28 cellular contexts compared by ENCODE assay signal in the genomic region with DNA sequence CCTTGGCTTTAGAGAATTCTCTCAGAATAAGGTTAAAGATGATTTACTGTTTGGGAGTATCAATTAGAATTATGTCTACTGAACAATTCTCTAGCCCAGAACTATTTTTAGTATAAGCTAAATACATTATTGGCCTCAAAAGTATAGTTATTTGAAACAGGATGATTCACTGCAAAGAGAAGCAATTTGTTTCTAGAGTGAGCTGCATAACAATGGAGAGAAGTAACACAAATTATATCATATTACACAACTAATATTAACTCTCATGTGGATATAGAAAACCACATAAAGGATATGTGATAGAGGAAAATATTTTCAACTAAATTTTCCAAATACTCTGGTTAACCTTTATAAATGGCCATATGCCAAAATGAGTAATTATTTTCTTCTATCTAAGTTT.
"Had no signal": no experiment of that assay in that cellular context is flagged by ENCODE, and none has a peak within 500 bp of the region (broad histone marks: within the 10 kb centered on the region; RNA-seq: fewer than 3 reads in every experiment).

No MANE protein-coding gene starts in this region.

- H3K4me1 ChIP-seq: body of pancreas, foreskin keratinocyte, heart right ventricle, left ventricle myocardium inferior, neural progenitor cell, spleen, transverse colon had no signal

- H3K4me2 ChIP-seq: neural progenitor cell had no signal

- H2AFZ ChIP-seq: neural progenitor cell had no signal

- DNase-seq: activated CD4-positive, alpha-beta T cell treated with anti-CD3 and anti-CD28 coated beads for 4 hours; activated CD4-positive, alpha-beta T cell treated with anti-CD3 and anti-CD28 coated beads, Interleukin-2, amount 50 U/mL, for 48 hours; activated CD8-positive, alpha-beta memory T cell treated with anti-CD3 and anti-CD28 coated beads for 24 hours; activated gamma-delta T cell treated with Interleukin-2 at 50 U/mL for 16 hours; activated naive CD4-positive, alpha-beta T cell treated with anti-CD3 and anti-CD28 coated beads, Interleukin-2, amount 50 U/mL, for 16 hours; activated T-cell treated with anti-CD3 and anti-CD28 coated beads, Interleukin-2, amount 50 U/mL, for 4 hours; body of pancreas; cerebellar nuclear complex; dorsolateral prefrontal cortex; effector memory CD4-positive, alpha-beta T cell; erythroblast; foreskin keratinocyte; heart right ventricle; kidney glomerular epithelial cell; left ventricle myocardium inferior; mesendoderm; natural killer cell; occipital lobe; right cardiac atrium; spleen; stimulated activated naive CD4-positive, alpha-beta T cell; T-helper 9 cell; transverse colon had no signal

- H3K27me3 ChIP-seq: body of pancreas, dorsolateral prefrontal cortex, foreskin keratinocyte, heart right ventricle, neural progenitor cell, spleen, transverse colon had no signal

- H3K4me3 ChIP-seq: body of pancreas, coronary artery, dorsolateral prefrontal cortex, heart right ventricle, left ventricle myocardium inferior, lung, neural progenitor cell, spleen, transverse colon had no signal

- H3K9ac ChIP-seq: neural progenitor cell had no signal

- ATAC-seq: activated T-cell treated with anti-CD3 and anti-CD28 coated beads, Interleukin-2, amount 50 U/mL, for 4 hours; activated T-helper 17 cell treated with anti-CD3 and anti-CD28 coated beads, Interleukin-2, amount 50 U/mL, for 72 hours; body of pancreas; foreskin keratinocyte; heart right ventricle; natural killer cell; right cardiac atrium had no signal

- H3K36me3 ChIP-seq: left ventricle myocardium inferior, neural progenitor cell had no signal

- H3K9me3 ChIP-seq: body of pancreas, heart right ventricle, left ventricle myocardium inferior, spleen, transverse colon had no signal

- H3K27ac ChIP-seq: body of pancreas, coronary artery, dorsolateral prefrontal cortex, foreskin keratinocyte, heart right ventricle, left ventricle myocardium inferior, neural progenitor cell, spleen, transverse colon, VCaP had no signal
